8 cellular contexts compared by ENCODE assay signal in genomic region chr3:135965506-135966348, GRCh38. TPM values are rescaled to one million over a fixed set of nuclear protein-coding genes. Genes with fewer than 3 reads are reported as not detected.
DNase-seq lines count a peak whose midpoint lies in the region; ATAC-seq and TF ChIP-seq lines count a peak whose summit lies in the region.

Gene PPP2R3A (plus strand): TSS chr3:135965728. CDS start chr3:136001499, 35,771 bp downstream.

- 5% methylated on average over 4 of the region's 89 CpGs; no CpG with 5 or more reads in 1 of the 2 donors for WGBS in esophagus squamous epithelium, 2 donors

- ATAC-seq in GM21360 (IDR thresholded peaks at IDR 0.05; ENCODE audit: unreplicated experiment) (peak; percentile 84), Panc1 (peak; percentile 95)

- intact Hi-C loops in Panc1 (cut with micrococcal nuclease; ENCODE audit: unreplicated experiment): no loop called here
- intact Hi-C loops in esophagus squamous epithelium (cut with DNase I): no loop called here

- H3K4me3 ChIP-seq in Panc1 (ENCODE audit: low read depth in 2 of 2, low read length in 2 of 2) (peak within 1 kb of the TSS; percentile 84 to 87), esophagus squamous epithelium (peak within 1 kb of the TSS; percentile 75 to 91 (median 87)), muscle layer of duodenum (ENCODE audit: low read depth in 1 of 2, low read length in 2 of 2) (peak within 1 kb of the TSS; percentile 52 to 92)

- no TSS peak for BruUV-seq in Panc1 (replicated peaks; lab: Mats Ljungman, UMichigan)

- H3K27ac ChIP-seq in Panc1 (ENCODE audit: low read length) (peak within 1 kb of the TSS; percentile 68), esophagus squamous epithelium (peak within 1 kb of the TSS; percentile 89 to 94 (median 92)), muscle layer of duodenum (ENCODE audit: low read length) (peak within 1 kb of the TSS; percentile 56)

- TF ChIP-seq CTCF in Panc1 (IDR thresholded peaks at IDR 0.05) (no peak), esophagus squamous epithelium (IDR thresholded peaks at IDR 0.05) (no peak)

- in situ Hi-C loops in Panc1 (cut with HindIII; ENCODE audit: low pct_unique_long_range_greater_than_20kb, low sequenced_read_pairs): no loop called here

- peak in 2 of 4 donors; percentile 24 to 54 for TF ChIP-seq POLR2A in esophagus squamous epithelium (IDR thresholded peaks at IDR 0.05)

- H3K27me3 ChIP-seq in Panc1 (ENCODE audit: control insufficient read depth, insufficient read depth, low read length) (no peaks in the 10 kb centered on the region), esophagus squamous epithelium (no peaks in the 10 kb centered on the region), muscle layer of duodenum (ENCODE audit: low read depth, low read length) (no peaks in the 10 kb centered on the region)

- H3K9me3 ChIP-seq in Panc1 (ENCODE audit: control insufficient read depth, insufficient read depth, low read depth, low read length): no peaks in the 10 kb centered on the region
- H3K9me3 ChIP-seq in esophagus squamous epithelium: no peaks in the 10 kb centered on the region
- peaks cover 0 to 8% of the 10 kb centered on the region in 2 donors for H3K9me3 ChIP-seq in muscle layer of duodenum (ENCODE audit: control insufficient read depth in 1 of 2, low read length in 2 of 2)

- DNase-seq in CD1c-positive myeloid dendritic cell (ENCODE audit: extremely low spot score): peak; percentile 65
- DNase-seq in HS-5 (ENCODE audit: low read depth): peak; percentile 52
- DNase-seq in Panc1 (ENCODE audit: low read depth, low spot score): no peak
- DNase-seq in activated T-helper 1 cell treated with anti-CD3 and anti-CD28 coated beads, Interleukin-2, amount 50 U/mL, for 16 hours (ENCODE audit: low read depth in 1 of 2, low spot score in 1 of 2): peak; percentile 23 to 30
- DNase-seq in esophagus squamous epithelium (lab: John Stamatoyannopoulos, UW): no peak
- DNase-seq in stimulated activated CD8-positive, alpha-beta memory T cell treated with anti-CD3 and anti-CD28 coated beads, Interleukin-4, amount 100 ng/mL, for 48 hours: peak; percentile 80

- POLR2A ChIA-PET in Panc1 (lab: Charles Lee): no interaction called here

- CTCF ChIA-PET in Panc1 (lab: Charles Lee): interaction anchor here (0.7 kb wide), 1 partner anchor 1297 kb away, joined by 3 read pairs; no protein-coding TSS in a partner anchor

- H3K36me3 ChIP-seq in Panc1 (ENCODE audit: control insufficient read depth, insufficient read depth, low read length): no peaks in the 10 kb centered on the region
- H3K36me3 ChIP-seq in esophagus squamous epithelium: no peaks in the 10 kb centered on the region
- H3K36me3 ChIP-seq in muscle layer of duodenum (ENCODE audit: control insufficient read depth in 1 of 2, insufficient read depth in 2 of 2, low read length in 2 of 2): no peaks in the 10 kb centered on the region

- peaks cover 13% of the 10 kb centered on the region for H3K4me1 ChIP-seq in Panc1 (ENCODE audit: control insufficient read depth, insufficient read depth, low read length)
- H3K4me1 ChIP-seq in esophagus squamous epithelium: peaks cover 8 to 42% (median 13%) of the 10 kb centered on the region in 3 donors
- H3K4me1 ChIP-seq in muscle layer of duodenum (ENCODE audit: control insufficient read depth in 1 of 2, insufficient read depth in 2 of 2, low read length in 2 of 2): peaks cover 8 to 14% of the 10 kb centered on the region in 2 donors

RNA-seq across cellular contexts. Expression of gene PPP2R3A, which starts in this region (rescaled TPM):
- 8.1 TPM for total RNA-seq in Panc1 (2021; ENCODE audit: unreplicated experiment)
- polyA plus RNA-seq in Panc1 (2012; ENCODE audit: insufficient read length): 3.6 TPM
- 10 to 100 TPM in 3 of 4 donors, 1 to 10 TPM in 1; 9.4 to 15.6 (median 13.6) TPM for total RNA-seq in esophagus squamous epithelium

Comparison
In these comparisons a context has a peak if more than half of its experiments do, and no peak if none do; other contexts are left out.
1. DNase-seq: peak in CD1c-positive myeloid dendritic cell (single experiment), HS-5 (single experiment), activated T-helper 1 cell treated with anti-CD3 and anti-CD28 coated beads, Interleukin-2, amount 50 U/mL, for 16 hours (2 of 2) and stimulated activated CD8-positive, alpha-beta memory T cell treated with anti-CD3 and anti-CD28 coated beads, Interleukin-4, amount 100 ng/mL, for 48 hours (single experiment); none in Panc1 (single experiment) and esophagus squamous epithelium (single experiment).
2. Peak in every context shown above with its lines, with median percentiles within 50 percentile points of each other: H3K27ac ChIP-seq and H3K4me3 ChIP-seq.